16 cellular contexts compared by ENCODE assay signal in genomic region chr16:55033225-55034156, GRCh38.
DNase-seq lines count a peak whose midpoint lies in the region; ATAC-seq and TF ChIP-seq lines count a peak whose summit lies in the region.
"Had no signal": no experiment of that assay in that cellular context is flagged by ENCODE, and none has a peak within 500 bp of the region (broad histone marks: within the 10 kb centered on the region; RNA-seq: fewer than 3 reads in every experiment).

No MANE protein-coding gene starts in this region.

- H3K9me3 ChIP-seq in mammary epithelial cell (replicated peaks; ENCODE audit: insufficient read depth, low read length), result no peaks in the 10 kb centered on the region
- peaks cover 5 to 15% of the 10 kb centered on the region in 2 donors for H3K9me3 ChIP-seq in breast epithelium
- H3K9me3 ChIP-seq in WERI-Rb-1 (ENCODE audit: severe bottlenecking), result peaks cover 6% of the 10 kb centered on the region

- H3K27ac ChIP-seq in mammary epithelial cell (ENCODE audit: insufficient read depth, low read depth, low read length) (no peak overlapping the region), breast epithelium (peak overlapping the region in 1 of 2 donors; percentile 43), WERI-Rb-1 (no peak overlapping the region)
- H3K27ac ChIP-seq: SJCRH30 had no signal

- in situ Hi-C loops in mammary epithelial cell (cut with MboI; ENCODE audit: low sequenced_read_pairs in 2 of 2), result no loop called here

- no peaks in the 10 kb centered on the region for H3K4me1 Mint-ChIP-seq in CD14-positive monocyte
- H3K4me1 Mint-ChIP-seq in T-cell, result no peaks in the 10 kb centered on the region

- no peaks in the 10 kb centered on the region for H4K20me1 ChIP-seq in mammary epithelial cell (ENCODE audit: insufficient read depth, low read length)

- ATAC-seq in T-cell (replicated peaks in 1 of 4), result no peak
- ATAC-seq: PC-3 had no signal

- intact Hi-C loops in mammary epithelial cell (cut with micrococcal nuclease) (loop anchor here (10.0 kb wide), 1 partner anchor 749 kb away; the partner anchor contains the start of gene IRX3), breast epithelium (cut with DNase I; ENCODE audit: low total_unique reads) (no loop called here), CD14-positive monocyte (cut with micrococcal nuclease) (no loop called here)

- TF ChIP-seq POLR2A in breast epithelium (IDR thresholded peaks at IDR 0.05), result no peak

- H3K36me3 ChIP-seq in mammary epithelial cell (ENCODE audit: insufficient read depth, low read length), result no peaks in the 10 kb centered on the region
- H3K36me3 ChIP-seq in breast epithelium, result no peaks in the 10 kb centered on the region
- H3K36me3 ChIP-seq in WERI-Rb-1, result no peaks in the 10 kb centered on the region
- H3K36me3 ChIP-seq: SJCRH30 had no signal

- BruUV-seq in mammary epithelial cell (replicated peaks; lab: Mats Ljungman, UMichigan), result no TSS peak

- no peak overlapping the region for H3K27ac Mint-ChIP-seq in CD14-positive monocyte
- no peak overlapping the region for H3K27ac Mint-ChIP-seq in T-cell
- H3K27ac Mint-ChIP-seq: H9 had no signal

- H3K79me2 ChIP-seq in mammary epithelial cell (ENCODE audit: insufficient read depth, low read length), result no peaks in the 10 kb centered on the region

- peak overlapping the region; percentile 37 for H2AFZ ChIP-seq in mammary epithelial cell (ENCODE audit: low read depth, low read length)

- H3K27me3 Mint-ChIP-seq in CD14-positive monocyte (ENCODE audit: low read depth in 3 of 3), result peaks cover 0 to 8% (median 5%) of the 10 kb centered on the region in 3 donors
- peaks cover 5 to 10% of the 10 kb centered on the region in 2 donors for H3K27me3 Mint-ChIP-seq in T-cell

- DNase-seq in mammary epithelial cell (no peak), breast epithelium (ENCODE audit: low spot score in 2 of 2) (no peak), WERI-Rb-1 (no peak), mesenteric fat pad (ENCODE audit: low spot score) (peak; percentile 73), CD14-positive monocyte (ENCODE audit: low spot score) (no peak), T-cell (no peak)
- DNase-seq in activated naive CD4-positive, alpha-beta T cell (lab: John Stamatoyannopoulos, UW), result no peak
- DNase-seq: COR-L47, H9, IMR-90, NCI-H1436, NCI-H2029, NCI-H226, NCI-H524 treated with DMSO at 0.1 percent for 48 hours, PC-3, SJCRH30 had no signal

- no peak overlapping the region for H3K4me3 Mint-ChIP-seq in CD14-positive monocyte
- H3K4me3 Mint-ChIP-seq in T-cell, result no peak overlapping the region
- H3K4me3 Mint-ChIP-seq: H9 had no signal

- POLR2A ChIA-PET in T-cell (lab: Charles Lee), result no interaction called here

- H3K4me1 ChIP-seq in mammary epithelial cell (ENCODE audit: insufficient read depth, low read length) (no peaks in the 10 kb centered on the region), breast epithelium (no peaks in the 10 kb centered on the region)
- H3K4me1 ChIP-seq: SJCRH30 had no signal

- TF ChIP-seq CTCF in mammary epithelial cell (conservative IDR thresholded peaks at IDR 0.05 in 1 of 2, IDR thresholded peaks at IDR 0.05 in 1 of 2; ENCODE audit: extremely low read depth in 1 of 2, insufficient read depth in 1 of 2, low read depth in 1 of 2, low read length in 2 of 2), result peak in 1 of 2 donors; percentile 22
- no peak for TF ChIP-seq CTCF in breast epithelium (IDR thresholded peaks at IDR 0.05)
- TF ChIP-seq CTCF in WERI-Rb-1 (IDR thresholded peaks at IDR 0.05; ENCODE audit: low read depth, low read length), result 0 out of 2 replicates have a peak, but pooled peaks have one; percentile 1
- TF ChIP-seq CTCF in CD14-positive monocyte (IDR thresholded peaks at IDR 0.05), result no peak

- H3K9me3 Mint-ChIP-seq in CD14-positive monocyte (peaks cover 0 to 5% (median 0%) of the 10 kb centered on the region in 7 donors), T-cell (peaks cover 3 to 6% (median 6%) of the 10 kb centered on the region in 3 donors)

- 59% methylated on average over 27 of the region's 28 CpGs for WGBS in mammary epithelial cell (ENCODE audit: low coverage, missing lambda C conversion rate)

- H3K27me3 ChIP-seq in mammary epithelial cell (ENCODE audit: insufficient read depth, low read length) (peaks cover 4% of the 10 kb centered on the region), breast epithelium (no peaks in the 10 kb centered on the region), WERI-Rb-1 (ENCODE audit: insufficient read depth, low read depth, severe bottlenecking) (no peaks in the 10 kb centered on the region)
- H3K27me3 ChIP-seq: SJCRH30 had no signal

- H3K9ac ChIP-seq in mammary epithelial cell (ENCODE audit: insufficient read depth, low read length), result no peak overlapping the region

- H3K36me3 Mint-ChIP-seq in CD14-positive monocyte (no peaks in the 10 kb centered on the region), T-cell (no peaks in the 10 kb centered on the region)

- no peak overlapping the region for H3K4me2 ChIP-seq in mammary epithelial cell (ENCODE audit: insufficient read depth, low read depth, low read length)

- H3K4me3 ChIP-seq in mammary epithelial cell (replicated peaks in 1 of 3; ENCODE audit: insufficient read depth in 1 of 3, low read depth in 2 of 3, low read length in 3 of 3) (no peak overlapping the region), breast epithelium (peak overlapping the region in 1 of 3 donors; percentile 19), WERI-Rb-1 (ENCODE audit: low read depth, low read length) (no peak overlapping the region)
- H3K4me3 ChIP-seq: SJCRH30 had no signal

- dilution Hi-C loops in mammary epithelial cell (cut with HindIII; ENCODE audit: low sequenced_read_pairs), result no loop called here

- CTCF ChIA-PET in mammary epithelial cell (lab: Charles Lee; ENCODE audit: low non-redundant PET) (no interaction called here), T-cell (lab: Charles Lee) (no interaction called here)
